ENCODE assay signal across 9 cellular contexts in the genomic region with DNA sequence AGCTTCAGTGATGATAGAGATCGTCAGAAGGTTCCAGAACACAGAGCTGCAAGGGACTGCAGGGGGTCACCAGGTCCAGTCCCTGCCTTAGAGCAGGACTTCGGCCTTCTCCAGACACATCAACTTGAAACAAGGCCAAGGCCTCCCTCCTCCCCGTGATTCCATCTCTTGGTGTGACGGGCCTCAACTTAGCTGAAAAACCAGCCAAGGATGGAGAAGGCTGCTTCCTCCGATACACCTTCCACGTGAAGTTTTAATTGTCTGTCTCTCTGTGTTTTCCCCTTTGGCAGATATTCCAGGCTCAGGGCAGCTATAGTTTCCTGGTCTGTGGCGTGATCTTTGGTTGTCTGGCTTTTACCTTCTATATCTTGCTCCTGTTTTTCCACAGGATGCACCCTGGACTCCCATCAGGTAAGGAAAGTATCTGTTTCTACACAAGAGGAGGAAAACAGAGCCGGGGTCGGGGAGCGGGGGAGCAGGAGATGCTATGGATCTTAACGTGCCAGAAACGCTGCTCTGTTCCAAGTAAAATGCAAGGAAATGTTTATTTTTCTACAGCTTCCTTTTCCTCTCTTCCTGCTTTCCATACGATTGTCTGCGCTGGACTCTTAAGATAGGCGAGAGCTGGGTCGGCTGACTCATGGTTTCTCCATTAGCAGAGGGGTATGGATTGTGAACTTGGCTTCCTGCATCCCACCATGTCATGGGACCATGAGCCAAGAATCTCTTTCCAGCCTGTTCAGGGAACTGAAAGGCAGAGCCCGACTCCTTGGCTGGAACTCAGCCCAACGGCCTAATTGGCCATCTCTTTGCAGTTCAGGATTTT. TPM values are rescaled to one million over a fixed set of nuclear protein-coding genes. Genes with fewer than 3 reads are reported as not detected.
DNase-seq lines count a peak whose midpoint lies in the region; ATAC-seq and TF ChIP-seq lines count a peak whose summit lies in the region.
"Had no signal": no experiment of that assay in that cellular context is flagged by ENCODE, and none has a peak within 500 bp of the region (broad histone marks: within the 10 kb centered on the region; RNA-seq: fewer than 3 reads in every experiment).

No MANE protein-coding gene starts in this region.

- H3K27me3 ChIP-seq in esophagus muscularis mucosa (no peaks in the 10 kb centered on the region), mucosa of stomach (ENCODE audit: control insufficient read depth, insufficient read depth, low read length) (no peaks in the 10 kb centered on the region), uterus (no peaks in the 10 kb centered on the region)

- CTCF ChIA-PET in activated naive CD4-positive, alpha-beta T cell treated with anti-CD3 and anti-CD28 coated beads, Interleukin-2, amount 10 ng/mL, durations not matched to agents 7 days and 5 days (lab: Charles Lee) = interaction anchor here (0.9 to 3.8 kb wide), 4 partner anchors 7 to 60 kb away, joined by 3 to 30 read pairs (median 6); no protein-coding TSS in a partner anchor

- no peak for ATAC-seq in activated naive CD4-positive, alpha-beta T cell treated with anti-CD3 and anti-CD28 coated beads, Interleukin-2, amount 50 U/mL, for 72 hours
- ATAC-seq: CD8-positive, alpha-beta T cell had no signal

- no peak for TF ChIP-seq EP300 in esophagus muscularis mucosa (IDR thresholded peaks at IDR 0.05)

- no peaks in the 10 kb centered on the region for H3K27me3 Mint-ChIP-seq in activated naive CD4-positive, alpha-beta T cell treated with anti-CD3 and anti-CD28 coated beads, Interleukin-2, amount 10 ng/mL, durations not matched to agents 7 days and 5 days

- 27% methylated on average over 18 of the region's 18 CpGs for WGBS in esophagus muscularis mucosa

- H3K9ac ChIP-seq in mucosa of stomach (ENCODE audit: low read length) = peak overlapping the region; percentile 18

- DNase-seq in activated naive CD4-positive, alpha-beta T cell treated with anti-CD3 and anti-CD28 coated beads, Interleukin-2, amount 50 U/mL, for 72 hours (ENCODE audit: low spot score in 2 of 2) = no peak
- DNase-seq in activated naive CD4-positive, alpha-beta T cell treated with anti-CD3 and anti-CD28 coated beads, Interleukin-2, amount 10 ng/mL, durations not matched to agents 7 days and 5 days = no peak
- peak; percentile 92 for DNase-seq in esophagus muscularis mucosa (ENCODE audit: extremely low spot score)
- peak; percentile 86 to 87 for DNase-seq in uterus
- DNase-seq in ecto neural progenitor cell (ENCODE audit: low spot score) = no peak
- no peak for DNase-seq in SIG-M5 (lab: John Stamatoyannopoulos, UW)
- no peak for DNase-seq in NCI-H526 (lab: John Stamatoyannopoulos, UW)

- no peak overlapping the region for H3K4me3 Mint-ChIP-seq in activated naive CD4-positive, alpha-beta T cell treated with anti-CD3 and anti-CD28 coated beads, Interleukin-2, amount 10 ng/mL, durations not matched to agents 7 days and 5 days
- H3K4me3 Mint-ChIP-seq: CD8-positive, alpha-beta T cell had no signal

- H3K27ac Mint-ChIP-seq in activated naive CD4-positive, alpha-beta T cell treated with anti-CD3 and anti-CD28 coated beads, Interleukin-2, amount 50 U/mL, for 72 hours = peak overlapping the region; percentile 79 to 89
- H3K27ac Mint-ChIP-seq in activated naive CD4-positive, alpha-beta T cell treated with anti-CD3 and anti-CD28 coated beads, Interleukin-2, amount 10 ng/mL, durations not matched to agents 7 days and 5 days = no peak overlapping the region

- H3K4me3 ChIP-seq in esophagus muscularis mucosa = peak overlapping the region in 3 of 4 donors; percentile 13 to 29 (median 23)
- H3K4me3 ChIP-seq in mucosa of stomach (ENCODE audit: low read length) = no peak overlapping the region
- H3K4me3 ChIP-seq in uterus = no peak overlapping the region

- no peaks in the 10 kb centered on the region for H3K9me3 Mint-ChIP-seq in activated naive CD4-positive, alpha-beta T cell treated with anti-CD3 and anti-CD28 coated beads, Interleukin-2, amount 50 U/mL, for 72 hours
- H3K9me3 Mint-ChIP-seq in activated naive CD4-positive, alpha-beta T cell treated with anti-CD3 and anti-CD28 coated beads, Interleukin-2, amount 10 ng/mL, durations not matched to agents 7 days and 5 days = no peaks in the 10 kb centered on the region
- H3K9me3 Mint-ChIP-seq: CD8-positive, alpha-beta T cell had no signal

- intact Hi-C loops in esophagus muscularis mucosa (cut with DNase I) (no loop called here), uterus (cut with DNase I; ENCODE audit: low total_unique reads) (no loop called here)

- H3K36me3 Mint-ChIP-seq in activated naive CD4-positive, alpha-beta T cell treated with anti-CD3 and anti-CD28 coated beads, Interleukin-2, amount 50 U/mL, for 72 hours = peaks cover 6 to 18% of the 10 kb centered on the region in 2 donors
- H3K36me3 Mint-ChIP-seq in activated naive CD4-positive, alpha-beta T cell treated with anti-CD3 and anti-CD28 coated beads, Interleukin-2, amount 10 ng/mL, durations not matched to agents 7 days and 5 days = peaks cover 42% of the 10 kb centered on the region

- H3K36me3 ChIP-seq in esophagus muscularis mucosa (peaks cover 0 to 17% (median 5%) of the 10 kb centered on the region in 4 donors), mucosa of stomach (ENCODE audit: control insufficient read depth, insufficient read depth, low read length) (peaks cover 6% of the 10 kb centered on the region), uterus (no peaks in the 10 kb centered on the region)

- H3K4me1 ChIP-seq in esophagus muscularis mucosa (peaks cover 28 to 33% (median 32%) of the 10 kb centered on the region in 4 donors), mucosa of stomach (ENCODE audit: control insufficient read depth, insufficient read depth, low read length) (peaks cover 17% of the 10 kb centered on the region), uterus (no peaks in the 10 kb centered on the region)

- peak overlapping the region; percentile 61 to 65 (median 64) for H3K27ac ChIP-seq in esophagus muscularis mucosa (replicated peaks in 1 of 4)
- peak overlapping the region; percentile 64 to 80 for H3K27ac ChIP-seq in uterus

- peaks cover 43% of the 10 kb centered on the region for H3K4me1 Mint-ChIP-seq in activated naive CD4-positive, alpha-beta T cell treated with anti-CD3 and anti-CD28 coated beads, Interleukin-2, amount 10 ng/mL, durations not matched to agents 7 days and 5 days

- no peak for TF ChIP-seq CTCF in esophagus muscularis mucosa (IDR thresholded peaks at IDR 0.05)
- TF ChIP-seq CTCF in uterus (IDR thresholded peaks at IDR 0.05) = no peak

- no peaks in the 10 kb centered on the region for H3K9me3 ChIP-seq in esophagus muscularis mucosa
- H3K9me3 ChIP-seq in mucosa of stomach (ENCODE audit: control insufficient read depth, low read length) = no peaks in the 10 kb centered on the region
- no peaks in the 10 kb centered on the region for H3K9me3 ChIP-seq in uterus

- TF ChIP-seq POLR2A in esophagus muscularis mucosa (IDR thresholded peaks at IDR 0.05; ENCODE audit: low read depth) (no peak), uterus (IDR thresholded peaks at IDR 0.05) (no peak)

RNA-seq across cellular contexts. Expression of gene ELK4, which starts 32.8 kb away (rescaled TPM):
- 10 to 100 TPM; 67.8 to 91.3 TPM for total RNA-seq in activated naive CD4-positive, alpha-beta T cell treated with anti-CD3 and anti-CD28 coated beads, Interleukin-2, amount 50 U/mL, for 72 hours
- total RNA-seq in esophagus muscularis mucosa (10 to 100 TPM; 18.7 to 23.2 (median 20.5) TPM), uterus (10 to 100 TPM; 17.9 to 97.7 (median 26.7) TPM)

Comparison
In these comparisons a context has a peak if more than half of its experiments do, and no peak if none do; other contexts are left out.
1. DNase-seq: peak in esophagus muscularis mucosa (single experiment) and uterus (2 of 2); none in activated naive CD4-positive, alpha-beta T cell treated with anti-CD3 and anti-CD28 coated beads, Interleukin-2, amount 50 U/mL, for 72 hours (0 of 2), activated naive CD4-positive, alpha-beta T cell treated with anti-CD3 and anti-CD28 coated beads, Interleukin-2, amount 10 ng/mL, durations not matched to agents 7 days and 5 days (single experiment), ecto neural progenitor cell (single experiment), SIG-M5 (single experiment) and NCI-H526 (0 of 2).
2. H3K4me3 ChIP-seq: peak in esophagus muscularis mucosa (3 of 4); none in mucosa of stomach (single experiment) and uterus (0 of 2).